15 cellular contexts compared by ENCODE assay signal in genomic region chr2:217415316-217415715, GRCh38.
A peak's percentile ranks its signal among the peaks of the same experiment; 100 is the strongest.
DNase-seq lines count a peak whose midpoint lies in the region; ATAC-seq and TF ChIP-seq lines count a peak whose summit lies in the region.
"Had no signal": no experiment of that assay in that cellular context is flagged by ENCODE, and none has a peak within 500 bp of the region (broad histone marks: within the 10 kb centered on the region; RNA-seq: fewer than 3 reads in every experiment).

No MANE protein-coding gene starts in this region.

- H3K27ac ChIP-seq in coronary artery: no peak overlapping the region
- H3K27ac ChIP-seq: BLaER1 treated with 17β-estradiol and CSF1 and Interleukin-3, amounts not matched to agents 10 nM and 100 nM; neural progenitor cell had no signal

- intact Hi-C loops in Right ventricle myocardium inferior (cut with DNase I): no loop called here

- H3K4me3 ChIP-seq in coronary artery: no peak overlapping the region
- H3K4me3 ChIP-seq: BLaER1 treated with 17β-estradiol and CSF1 and Interleukin-3, amounts not matched to agents 10 nM and 100 nM; gastroesophageal sphincter; neural progenitor cell had no signal

- TF ChIP-seq CTCF in coronary artery (IDR thresholded peaks at IDR 0.05): no peak

- DNase-seq in SKM-1 (lab: John Stamatoyannopoulos, UW; ENCODE audit: unreplicated experiment) (peak; percentile 10), coronary artery (ENCODE audit: low spot score) (no peak), Right ventricle myocardium inferior (ENCODE audit: missing footprints) (no peak), dedifferentiated amniotic fluid mesenchymal stem cell (ENCODE audit: extremely low spot score) (no peak)
- DNase-seq: anterior cingulate cortex; effector memory CD4-positive, alpha-beta T cell; NCI-H2081 treated with DMSO at 0.1 percent for 48 hours had no signal

- peak; percentile 99 for ATAC-seq in GM18868 (IDR thresholded peaks at IDR 0.05; ENCODE audit: unreplicated experiment)
- ATAC-seq in GM21576 (IDR thresholded peaks at IDR 0.05; ENCODE audit: unreplicated experiment): peak; percentile 76
- ATAC-seq in HG03108 (IDR thresholded peaks at IDR 0.05; ENCODE audit: unreplicated experiment): peak; percentile 78
- ATAC-seq in Right ventricle myocardium inferior: no peak
- ATAC-seq in SK-N-SH treated with all-trans-retinoic acid at 6 μM for 48 hours: no peak
- ATAC-seq: gastroesophageal sphincter, Panc1 had no signal

TF ChIP-seq in SK-N-SH treated with all-trans-retinoic acid at 6 μM for 48 hours, 23 proteins besides CTCF, POLR2A, EP300 and RAD21:
- no peak for TF ChIP-seq GLIS3 (CRISPR knock-in tag; IDR thresholded peaks at IDR 0.05)

Comparison
In these comparisons a context has a peak if more than half of its experiments do, and no peak if none do; other contexts are left out.
1. ATAC-seq: peak in GM18868 (single experiment), GM21576 (single experiment) and HG03108 (single experiment); none in Right ventricle myocardium inferior (single experiment) and SK-N-SH treated with all-trans-retinoic acid at 6 μM for 48 hours (single experiment).